In genomic region chr4:87026795-87027495, GRCh38 we compare ENCODE assay signal across 8 cellular contexts.
DNase-seq lines count a peak whose midpoint lies in the region; ATAC-seq, FAIRE-seq and TF ChIP-seq lines count a peak whose summit lies in the region.

No MANE protein-coding gene starts in this region.

- FAIRE-seq in GM12891 (lab: Jason Lieb, UNC) = peak; percentile 93

- ATAC-seq in GM21717 (IDR thresholded peaks at IDR 0.05; ENCODE audit: unreplicated experiment) = peak; percentile 91

- TF ChIP-seq CTCF in foreskin fibroblast (IDR thresholded peaks at IDR 0.05; ENCODE audit: low read depth, low read length) = no peak

- no peak overlapping the region for H3K4me3 ChIP-seq in foreskin fibroblast (ENCODE audit: low read depth in 1 of 2, low read length in 2 of 2)

- in situ Hi-C loops in KBM-7 (cut with MboI; ENCODE audit: low pct_unique_long_range_greater_than_20kb, low sequenced_read_pairs) = no loop called here

- TF ChIP-seq POLR2A in GM12891 (IDR thresholded peaks at IDR 0.05; ENCODE audit: low read depth, low read length) = no peak

- DNase-seq in GM12891 (ENCODE audit: insufficient read length, low spot score) (peak; percentile 29), KBM-7 (peak; percentile 80), left kidney (ENCODE audit: low read depth, low spot score) (peak; percentile 61), NK-92 (lab: John Stamatoyannopoulos, UW; ENCODE audit: unreplicated experiment) (no peak), ureter (ENCODE audit: low spot score) (no peak), foreskin fibroblast (no peak), cerebellar nuclear complex (lab: John Stamatoyannopoulos, UW) (no peak)

TF ChIP-seq in GM12891, 5 proteins besides CTCF, POLR2A, EP300 and RAD21:
- TF ChIP-seq POU2F2 (IDR thresholded peaks at IDR 0.05; ENCODE audit: low read depth, low read length) (peak; percentile 79), SPI1 (IDR thresholded peaks at IDR 0.05; ENCODE audit: low read depth, low read length) (peak; percentile 97), POLR2AphosphoS5 (IDR thresholded peaks at IDR 0.05; ENCODE audit: low read depth, low read length) (no peak)

Comparison
In these comparisons a context has a peak if more than half of its experiments do, and no peak if none do; other contexts are left out.
1. DNase-seq: peak in GM12891 (single experiment), KBM-7 (single experiment) and left kidney (single experiment); none in NK-92 (single experiment), ureter (single experiment), foreskin fibroblast (0 of 2) and cerebellar nuclear complex (0 of 2).